9 cellular contexts compared by ENCODE assay signal in the genomic region with DNA sequence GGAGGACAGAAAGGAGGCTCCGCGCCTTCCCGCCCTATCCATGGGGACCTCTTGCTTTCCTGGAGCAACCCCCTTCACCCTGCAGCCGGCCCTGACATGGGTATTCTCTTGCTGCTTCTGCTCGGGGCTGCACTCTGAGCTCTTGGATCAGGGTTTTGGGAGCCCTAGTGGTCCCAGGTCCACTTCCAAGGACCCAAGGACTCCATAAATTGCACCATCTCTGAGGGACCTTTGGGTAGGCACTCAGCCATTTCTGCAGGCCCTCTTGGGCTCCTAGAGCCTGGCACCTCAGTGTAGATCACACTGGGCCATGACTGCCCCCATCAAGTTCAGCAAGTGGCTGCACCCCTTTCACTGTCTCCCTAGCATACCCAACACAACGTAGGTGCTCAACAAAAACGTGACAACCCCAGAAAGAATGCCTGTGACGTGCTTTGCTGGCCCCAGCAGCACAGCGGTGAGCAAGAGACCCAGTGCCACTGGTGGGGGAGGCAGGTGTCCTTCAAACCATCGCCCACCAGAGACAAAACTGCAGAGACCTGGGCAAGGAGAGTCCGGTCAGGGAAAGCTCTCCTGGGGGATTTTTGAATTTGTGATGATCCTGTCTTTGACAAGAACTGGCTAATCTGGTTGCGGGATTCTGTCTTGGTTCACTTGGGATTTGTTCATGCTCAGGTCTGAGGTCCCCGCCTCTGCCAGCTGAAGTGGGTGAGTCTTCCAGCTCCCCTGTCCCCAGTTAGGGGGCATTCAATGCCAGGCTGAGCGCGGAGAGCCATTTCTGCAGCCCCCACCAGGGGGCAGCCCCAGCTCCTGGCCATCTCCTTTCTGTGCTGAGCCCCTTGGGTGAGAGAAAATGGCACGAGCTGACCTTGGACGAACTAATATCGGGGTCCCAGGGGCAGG. TPM values are rescaled to one million over a fixed set of nuclear protein-coding genes. Genes with fewer than 3 reads are reported as not detected.
DNase-seq lines count a peak whose midpoint lies in the region; ATAC-seq, FAIRE-seq and TF ChIP-seq lines count a peak whose summit lies in the region.
"Had no signal": no experiment of that assay in that cellular context is flagged by ENCODE, and none has a peak within 500 bp of the region (broad histone marks: within the 10 kb centered on the region; RNA-seq: fewer than 3 reads in every experiment).

No MANE protein-coding gene starts in this region.

- peak; percentile 71 for TF ChIP-seq CTCF in DND-41 (IDR thresholded peaks at IDR 0.05; ENCODE audit: borderline replicate concordance, extremely low read depth, low read length, poor library complexity, severe bottlenecking)

- no peaks in the 10 kb centered on the region for H3K4me1 ChIP-seq in DND-41 (ENCODE audit: insufficient read depth, low read length)

- H4K20me1 ChIP-seq in DND-41 (ENCODE audit: insufficient read depth, low read length): no peaks in the 10 kb centered on the region

- no peak overlapping the region for H3K27ac ChIP-seq in DND-41 (ENCODE audit: low read length)
- H3K27ac ChIP-seq: SK-N-MC had no signal

- peak; percentile 63 for ATAC-seq in DND-41 (ENCODE audit: insufficient read depth, low read depth)
- no peak for ATAC-seq in HG03135 (IDR thresholded peaks at IDR 0.05; ENCODE audit: unreplicated experiment)
- ATAC-seq in GM19324 (IDR thresholded peaks at IDR 0.05; ENCODE audit: low FRiP score, unreplicated experiment): no peak

- no peaks in the 10 kb centered on the region for H3K36me3 ChIP-seq in DND-41 (ENCODE audit: insufficient read depth, low read length)

- H3K9ac ChIP-seq in DND-41 (ENCODE audit: low read depth, low read length): no peak overlapping the region

- no peaks in the 10 kb centered on the region for H3K27me3 ChIP-seq in DND-41 (ENCODE audit: insufficient read depth, low read length, poor library complexity)

- peak; percentile 36 for DNase-seq in DND-41
- peak; percentile 68 for DNase-seq in HuH-7 (ENCODE audit: low spot score)
- DNase-seq in activated CD4-positive, CD25-positive, alpha-beta regulatory T cell treated with anti-CD3 and anti-CD28 coated beads, Interleukin-2, amount 50 U/mL, for 72 hours: peak; percentile 47
- DNase-seq in dermis blood vessel endothelial cell: peak; percentile 54
- DNase-seq in midbrain (lab: John Stamatoyannopoulos, UW): peak; percentile 55
- DNase-seq in urothelium cell line (ENCODE audit: low spot score): peak; percentile 68

- no peaks in the 10 kb centered on the region for H3K9me3 ChIP-seq in DND-41 (ENCODE audit: insufficient read depth, low read length, severe bottlenecking)

- FAIRE-seq in urothelium cell line (lab: Jason Lieb, UNC): no peak

- H3K4me2 ChIP-seq in DND-41 (ENCODE audit: insufficient read depth, low read length): no peak overlapping the region

- no peaks in the 10 kb centered on the region for H3K79me2 ChIP-seq in DND-41 (ENCODE audit: insufficient read depth, low read length)

- no peak overlapping the region for H2AFZ ChIP-seq in DND-41 (ENCODE audit: low read depth, low read length)

- no peak overlapping the region for H3K4me3 ChIP-seq in DND-41 (ENCODE audit: low read depth in 1 of 2, low read length in 2 of 2)
- H3K4me3 ChIP-seq: SK-N-MC had no signal

RNA-seq across cellular contexts. Expression of a gene that starts 2.5 kb away (rescaled TPM):
- total RNA-seq in dermis blood vessel endothelial cell: 0.05 and 0.17 TPM in 2 replicates
